In the genomic region with DNA sequence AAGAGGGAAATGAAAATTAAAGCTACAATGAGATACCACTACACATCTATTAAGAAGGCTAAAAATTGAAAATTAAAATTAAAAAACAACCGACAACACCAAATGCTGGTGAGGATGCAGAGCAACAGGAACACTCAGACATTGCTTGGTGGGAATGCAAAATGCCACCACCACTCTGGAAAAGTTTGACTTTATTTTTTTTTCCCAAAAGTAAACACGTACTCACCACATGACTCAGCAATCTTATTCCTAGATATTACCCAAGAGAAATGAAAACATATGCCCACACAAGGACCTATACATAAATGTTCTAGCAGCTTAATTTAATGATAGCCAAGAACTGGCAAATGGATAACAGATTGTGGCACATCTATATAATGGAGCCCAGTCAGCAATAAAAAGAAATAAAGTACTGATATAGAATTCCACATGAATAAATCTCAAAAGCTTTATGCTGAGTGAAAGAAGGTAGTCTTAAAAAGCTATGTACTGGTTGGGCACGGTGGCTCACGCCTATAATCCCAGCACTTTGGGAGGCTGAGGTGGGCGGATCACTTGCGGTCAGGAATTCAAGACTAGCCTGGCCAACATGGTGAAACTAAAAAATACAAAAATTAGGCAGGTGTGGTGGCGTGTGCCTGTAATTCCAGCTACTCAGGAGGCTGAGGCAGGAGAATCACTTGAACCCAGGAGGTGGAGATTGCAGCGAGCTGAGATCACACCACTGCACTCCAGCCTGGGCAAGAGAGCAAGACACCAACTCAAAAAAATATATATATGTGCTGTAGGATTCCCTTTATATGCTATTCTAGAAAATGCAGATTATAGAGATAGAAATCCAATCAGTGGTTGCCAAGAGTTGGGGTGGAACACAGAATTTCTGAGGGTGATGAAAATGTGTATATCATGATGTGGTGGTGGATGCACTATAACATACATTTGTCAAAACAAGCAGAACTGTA, we compare ENCODE assay signal across 14 cellular contexts. TPM values are rescaled to one million over a fixed set of nuclear protein-coding genes. Genes with fewer than 3 reads are reported as not detected.
A peak's percentile ranks its signal among the peaks of the same experiment; 100 is the strongest.
DNase-seq lines count a peak whose midpoint lies in the region; ATAC-seq and TF ChIP-seq lines count a peak whose summit lies in the region.
"Had no signal": no experiment of that assay in that cellular context is flagged by ENCODE, and none has a peak within 500 bp of the region (broad histone marks: within the 10 kb centered on the region; RNA-seq: fewer than 3 reads in every experiment).

No MANE protein-coding gene starts in this region.

- H3K9me3 ChIP-seq in tibial artery: no peaks in the 10 kb centered on the region
- H3K9me3 ChIP-seq in colonic mucosa: no peaks in the 10 kb centered on the region
- H3K9me3 ChIP-seq: left lung had no signal

- H3K4me3 ChIP-seq in fibroblast of villous mesenchyme (ENCODE audit: low read depth, low read length) (no peak overlapping the region), tibial artery (no peak overlapping the region), colonic mucosa (no peak overlapping the region)
- H3K4me3 ChIP-seq: left lung, right atrium auricular region had no signal

- H3K27ac ChIP-seq in tibial artery: peak overlapping the region; percentile 46 to 98
- no peak overlapping the region for H3K27ac ChIP-seq in colonic mucosa
- H3K27ac ChIP-seq: right atrium auricular region had no signal

- H3K27me3 ChIP-seq in tibial artery (no peaks in the 10 kb centered on the region), colonic mucosa (no peaks in the 10 kb centered on the region)
- H3K27me3 ChIP-seq: right atrium auricular region had no signal

- H3K4me1 ChIP-seq in tibial artery: peaks cover 0 to 75% (median 51%) of the 10 kb centered on the region in 4 donors
- peaks cover 11% of the 10 kb centered on the region for H3K4me1 ChIP-seq in colonic mucosa

- H3K9ac ChIP-seq in colonic mucosa (ENCODE audit: low read depth in 2 of 2, low read length in 2 of 2): no peak overlapping the region

- intact Hi-C loops in tibial artery (cut with DNase I; ENCODE audit: low total_unique reads) (no loop called here), colonic mucosa (cut with DNase I) (no loop called here)

- ATAC-seq in SK-N-SH treated with all-trans-retinoic acid at 6 μM for 48 hours (peak; percentile 16), HG03460 (IDR thresholded peaks at IDR 0.05; ENCODE audit: unreplicated experiment) (no peak)
- ATAC-seq: left lung had no signal

- TF ChIP-seq CTCF in fibroblast of villous mesenchyme (IDR thresholded peaks at IDR 0.05; ENCODE audit: insufficient read depth, low read depth, low read length) (no peak), tibial artery (IDR thresholded peaks at IDR 0.05) (no peak), colonic mucosa (IDR thresholded peaks at IDR 0.05) (no peak)

- H3K36me3 ChIP-seq in tibial artery (no peaks in the 10 kb centered on the region), colonic mucosa (no peaks in the 10 kb centered on the region)
- H3K36me3 ChIP-seq: left lung, right atrium auricular region had no signal

- DNase-seq in NCI-H2171 treated with DMSO at 0.1 percent for 48 hours (lab: John Stamatoyannopoulos, UW): peak; percentile 53
- no peak for DNase-seq in NCI-H2171 (lab: John Stamatoyannopoulos, UW)
- peak; percentile 83 for DNase-seq in fibroblast of villous mesenchyme (ENCODE audit: low read depth)
- DNase-seq in tibial artery: no peak
- DNase-seq in SHP77 treated with DMSO at 0.1 percent for 48 hours (lab: John Stamatoyannopoulos, UW): no peak
- DNase-seq in colonic mucosa: no peak
- DNase-seq: ACHN; activated CD4-positive, alpha-beta memory T cell treated with anti-CD3 and anti-CD28 coated beads for 36 hours; NCI-H226 had no signal

TF ChIP-seq in SK-N-SH treated with all-trans-retinoic acid at 6 μM for 48 hours, 23 proteins besides CTCF, POLR2A, EP300 and RAD21:
- 0 out of 2 replicates have a peak, but pooled peaks have one; percentile 20 for TF ChIP-seq ZNF8 (CRISPR knock-in tag; IDR thresholded peaks at IDR 0.05)
- no peak for TF ChIP-seq SNAI2 (CRISPR knock-in tag; IDR thresholded peaks at IDR 0.05)
TF ChIP-seq in SK-N-SH treated with all-trans-retinoic acid at 6 μM for 48 hours: peak in this region for 1.

RNA-seq across cellular contexts. Expression of a gene that starts 4.2 kb away (rescaled TPM):
- not detected in 2 replicates for total RNA-seq in fibroblast of villous mesenchyme
- total RNA-seq in colonic mucosa: 1 to 10 TPM in 1 of 2 donors, under 1 TPM in 1; 0.96 to 3.4 TPM
- total RNA-seq: activated CD4-positive, alpha-beta memory T cell treated with anti-CD3 and anti-CD28 coated beads for 36 hours; frontal cortex; right atrium auricular region had no signal

RNA-seq across cellular contexts. Expression of a gene that starts 26.3 kb away (rescaled TPM):
- total RNA-seq in fibroblast of villous mesenchyme (38.4 and 53.5 TPM in 2 replicates), colonic mucosa (10 to 100 TPM; 53.8 to 76.0 TPM)

Comparison
In these comparisons a context has a peak if more than half of its experiments do, and no peak if none do; other contexts are left out.
1. DNase-seq: peak in NCI-H2171 treated with DMSO at 0.1 percent for 48 hours (single experiment) and fibroblast of villous mesenchyme (single experiment); none in NCI-H2171 (single experiment), tibial artery (0 of 2), SHP77 treated with DMSO at 0.1 percent for 48 hours (single experiment) and colonic mucosa (single experiment).